1 cellular context compared by ENCODE assay signal in the genomic region with DNA sequence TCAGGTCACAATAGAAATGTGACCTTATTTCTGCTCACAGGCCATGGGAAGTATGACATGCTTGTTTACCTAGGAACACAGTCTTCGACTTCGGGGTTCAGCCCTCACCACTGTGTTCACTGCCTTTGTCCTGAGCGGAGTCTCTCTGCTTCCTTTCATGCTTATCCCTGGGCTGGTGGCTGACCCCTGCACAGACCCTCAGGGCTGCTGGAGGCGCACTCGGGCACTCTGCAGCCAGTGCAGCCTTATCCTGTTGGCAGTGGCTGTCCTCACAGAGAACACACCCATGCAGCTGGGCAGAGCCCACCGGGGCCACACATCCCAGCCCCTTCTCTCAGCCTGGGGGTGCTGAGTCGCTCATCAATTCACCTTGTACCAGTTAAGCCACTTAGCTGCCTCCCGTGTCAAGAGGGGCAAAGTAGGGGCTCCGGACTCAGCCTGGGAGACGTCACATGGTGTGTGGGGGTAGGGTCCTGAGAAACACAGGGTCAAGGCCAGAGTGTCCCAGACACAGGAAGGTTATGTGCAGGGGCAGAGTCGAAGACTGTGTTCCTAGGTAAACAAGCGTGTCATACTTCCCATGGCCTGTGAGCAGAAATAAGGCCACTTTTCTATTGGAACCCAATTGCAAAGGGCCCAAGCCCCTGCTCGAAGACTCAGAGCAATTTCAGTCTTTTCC.
A peak's percentile ranks its signal among the peaks of the same experiment; 100 is the strongest.
TF ChIP-seq lines count a peak whose summit lies in the region.

No MANE protein-coding gene starts in this region.

TF ChIP-seq in HepG2, 621 proteins besides CTCF, POLR2A, EP300 and RAD21 (continued from another document):
- TF ChIP-seq, protein P1, sequence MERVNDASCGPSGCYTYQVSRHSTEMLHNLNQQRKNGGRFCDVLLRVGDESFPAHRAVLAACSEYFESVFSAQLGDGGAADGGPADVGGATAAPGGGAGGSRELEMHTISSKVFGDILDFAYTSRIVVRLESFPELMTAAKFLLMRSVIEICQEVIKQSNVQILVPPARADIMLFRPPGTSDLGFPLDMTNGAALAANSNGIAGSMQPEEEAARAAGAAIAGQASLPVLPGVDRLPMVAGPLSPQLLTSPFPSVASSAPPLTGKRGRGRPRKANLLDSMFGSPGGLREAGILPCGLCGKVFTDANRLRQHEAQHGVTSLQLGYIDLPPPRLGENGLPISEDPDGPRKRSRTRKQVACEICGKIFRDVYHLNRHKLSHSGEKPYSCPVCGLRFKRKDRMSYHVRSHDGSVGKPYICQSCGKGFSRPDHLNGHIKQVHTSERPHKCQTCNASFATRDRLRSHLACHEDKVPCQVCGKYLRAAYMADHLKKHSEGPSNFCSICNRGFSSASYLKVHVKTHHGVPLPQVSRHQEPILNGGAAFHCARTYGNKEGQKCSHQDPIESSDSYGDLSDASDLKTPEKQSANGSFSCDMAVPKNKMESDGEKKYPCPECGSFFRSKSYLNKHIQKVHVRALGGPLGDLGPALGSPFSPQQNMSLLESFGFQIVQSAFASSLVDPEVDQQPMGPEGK (CRISPR knock-in tag; IDR thresholded peaks at IDR 0.05), result no peak
- TF ChIP-seq RARA (CRISPR knock-in tag; IDR thresholded peaks at IDR 0.05) (peak; percentile 87), FOXA1 (IDR thresholded peaks at IDR 0.05) (no peak), FOXA1 (CRISPR knock-in tag; IDR thresholded peaks at IDR 0.05) (0 out of 2 replicates have a peak, but pooled peaks have one; percentile 18)
- TF ChIP-seq, protein P2, sequence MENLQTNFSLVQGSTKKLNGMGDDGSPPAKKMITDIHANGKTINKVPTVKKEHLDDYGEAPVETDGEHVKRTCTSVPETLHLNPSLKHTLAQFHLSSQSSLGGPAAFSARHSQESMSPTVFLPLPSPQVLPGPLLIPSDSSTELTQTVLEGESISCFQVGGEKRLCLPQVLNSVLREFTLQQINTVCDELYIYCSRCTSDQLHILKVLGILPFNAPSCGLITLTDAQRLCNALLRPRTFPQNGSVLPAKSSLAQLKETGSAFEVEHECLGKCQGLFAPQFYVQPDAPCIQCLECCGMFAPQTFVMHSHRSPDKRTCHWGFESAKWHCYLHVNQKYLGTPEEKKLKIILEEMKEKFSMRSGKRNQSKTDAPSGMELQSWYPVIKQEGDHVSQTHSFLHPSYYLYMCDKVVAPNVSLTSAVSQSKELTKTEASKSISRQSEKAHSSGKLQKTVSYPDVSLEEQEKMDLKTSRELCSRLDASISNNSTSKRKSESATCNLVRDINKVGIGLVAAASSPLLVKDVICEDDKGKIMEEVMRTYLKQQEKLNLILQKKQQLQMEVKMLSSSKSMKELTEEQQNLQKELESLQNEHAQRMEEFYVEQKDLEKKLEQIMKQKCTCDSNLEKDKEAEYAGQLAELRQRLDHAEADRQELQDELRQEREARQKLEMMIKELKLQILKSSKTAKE (CRISPR knock-in tag; IDR thresholded peaks at IDR 0.05; ENCODE audit: borderline replicate concordance), result peak; percentile 30; the same call in 1 of the 2 replicates
